In the genomic region with DNA sequence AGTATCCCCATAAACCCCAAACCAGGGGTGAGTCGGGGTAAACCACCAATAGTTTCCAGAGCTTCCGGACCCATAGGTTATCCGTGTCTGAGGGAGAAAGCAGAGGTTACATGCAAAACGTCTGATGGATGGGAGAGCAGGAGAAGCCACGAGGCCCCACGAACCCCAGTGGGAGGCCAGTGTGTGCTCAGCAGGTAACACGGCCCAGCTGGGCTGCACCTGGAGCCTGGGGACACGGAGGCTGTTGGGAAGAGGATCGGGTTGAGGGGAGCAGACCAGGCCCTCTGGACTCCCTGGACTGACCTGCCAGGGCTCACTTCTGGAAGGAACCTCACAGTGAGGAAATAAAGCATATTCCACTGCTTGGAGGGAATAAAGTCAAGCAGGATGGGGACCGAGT, we compare ENCODE assay signal across 20 cellular contexts.
DNase-seq lines count a peak whose midpoint lies in the region; ATAC-seq, FAIRE-seq and TF ChIP-seq lines count a peak whose summit lies in the region.
"Had no signal": no experiment of that assay in that cellular context is flagged by ENCODE, and none has a peak within 500 bp of the region (broad histone marks: within the 10 kb centered on the region; RNA-seq: fewer than 3 reads in every experiment).

No MANE protein-coding gene starts in this region.

- H3K79me1 ChIP-seq in mesenchymal stem cell (replicated peaks; ENCODE audit: low read length, poor library complexity, severe bottlenecking): peaks cover 25% of the 10 kb centered on the region

- ATAC-seq in K562: no peak
- ATAC-seq: PC-3 had no signal

- no peak overlapping the region for H2BK12ac ChIP-seq in mesenchymal stem cell (ENCODE audit: low read length in 2 of 2)

- H3K79me2 ChIP-seq in K562 (ENCODE audit: control insufficient read depth, insufficient read depth, low read length): no peaks in the 10 kb centered on the region

- peaks cover 0 to 17% of the 10 kb centered on the region in 2 experiments; a peak in 4 of 5 replicates for H3K4me1 ChIP-seq in K562 (replicated peaks in 1 of 2; ENCODE audit: control insufficient read depth in 2 of 2, insufficient read depth in 2 of 2, low read length in 2 of 2)
- H3K4me1 ChIP-seq in mesenchymal stem cell (ENCODE audit: control insufficient read depth, insufficient read depth, low read depth, low read length): peaks cover 7% of the 10 kb centered on the region
- H3K4me1 ChIP-seq in thyroid gland: peaks cover 50 to 66% of the 10 kb centered on the region in 2 donors
- no peaks in the 10 kb centered on the region for H3K4me1 ChIP-seq in stomach

- in situ Hi-C loops in K562 (cut with MboI): no loop called here

- DNase-seq in NCI-H146 (lab: John Stamatoyannopoulos, UW) (peak; percentile 16), NCI-H146 treated with DMSO at 0.1 percent for 48 hours (lab: John Stamatoyannopoulos, UW; ENCODE audit: unreplicated experiment) (no peak), K562 (ENCODE audit: extremely low read depth in 1 of 4, low spot score in 3 of 4) (no peak), mesenchymal stem cell (no peak), thyroid gland (no peak), NAMALWA (ENCODE audit: low spot score) (no peak), stomach (no peak)
- no peak for DNase-seq in activated naive CD4-positive, alpha-beta T cell treated with anti-CD3 and anti-CD28 coated beads, Interleukin-2, amount 10 ng/mL, durations not matched to agents 7 days and 5 days
- DNase-seq: C1 segment of cervical spinal cord, H9, MM.1S, NCI-H1092, NCI-H1436 treated with DMSO at 0.1 percent for 48 hours, NCI-H2081 treated with DMSO at 0.1 percent for 48 hours, NCI-H2171 treated with DMSO at 0.1 percent for 48 hours, NCI-H526, PC-3, SHP77 treated with DMSO at 0.1 percent for 48 hours had no signal

- FAIRE-seq in K562 (lab: Jason Lieb, UNC): no peak

- no peaks in the 10 kb centered on the region; the same call in 1 of the 2 replicates for H4K20me1 ChIP-seq in K562 (replicated peaks; ENCODE audit: control insufficient read depth, insufficient read depth, low read length)

- no peaks in the 10 kb centered on the region for H3K27me3 ChIP-seq in K562 (ENCODE audit: control insufficient read depth in 2 of 2, insufficient read depth in 2 of 2, low read length in 2 of 2)
- H3K27me3 ChIP-seq in mesenchymal stem cell (ENCODE audit: control insufficient read depth in 1 of 2, insufficient read depth in 1 of 2, low read length in 2 of 2): no peaks in the 10 kb centered on the region
- no peaks in the 10 kb centered on the region for H3K27me3 ChIP-seq in thyroid gland
- H3K27me3 ChIP-seq in stomach: no peaks in the 10 kb centered on the region

- no peak for TF ChIP-seq EP300 in K562 (IDR thresholded peaks at IDR 0.05; ENCODE audit: low read length)
- TF ChIP-seq EP300 in stomach (IDR thresholded peaks at IDR 0.05): no peak

- H3K4me1 Mint-ChIP-seq in activated naive CD4-positive, alpha-beta T cell treated with anti-CD3 and anti-CD28 coated beads, Interleukin-2, amount 10 ng/mL, durations not matched to agents 7 days and 5 days: no peaks in the 10 kb centered on the region

- no peak overlapping the region for H3K27ac Mint-ChIP-seq in activated naive CD4-positive, alpha-beta T cell treated with anti-CD3 and anti-CD28 coated beads, Interleukin-2, amount 10 ng/mL, durations not matched to agents 7 days and 5 days

- WGBS in K562 (ENCODE audit: insufficient coverage, low coverage, missing lambda C conversion rate): 74% methylated on average over 10 of the region's 10 CpGs
- 97% methylated on average over 10 of the region's 10 CpGs for WGBS in mesenchymal stem cell
- WGBS in thyroid gland, 2 donors: 91% methylated on average over 10 of the region's 10 CpGs
- WGBS in stomach, 5 donors: 83 to 92% (median 89%) methylated on average over 10 of the region's 10 CpGs

- H2AK5ac ChIP-seq in mesenchymal stem cell (ENCODE audit: low read length, severe bottlenecking): no peak overlapping the region

- no peak overlapping the region for H2BK5ac ChIP-seq in mesenchymal stem cell (ENCODE audit: low read depth, low read length, poor library complexity, severe bottlenecking)

- H3K9me1 ChIP-seq in K562 (ENCODE audit: control insufficient read depth, insufficient read depth, low read length): no peaks in the 10 kb centered on the region

- intact Hi-C loops in K562 (cut with micrococcal nuclease) (no loop called here), thyroid gland (cut with DNase I) (loop anchor here (10.0 kb wide), 1 partner anchor 124 kb away; no protein-coding TSS in a partner anchor), stomach (cut with DNase I; ENCODE audit: low total_unique reads) (loop anchor here (10.0 kb wide), 1 partner anchor 74 kb away; the partner anchor contains the start of gene SEC14L1)

- CTCF ChIA-PET in K562 (lab: Yijun Ruan, JAX; ENCODE audit: low intra/inter-chr PET ratio): no interaction called here
- CTCF ChIA-PET in activated naive CD4-positive, alpha-beta T cell treated with anti-CD3 and anti-CD28 coated beads, Interleukin-2, amount 10 ng/mL, durations not matched to agents 7 days and 5 days (lab: Charles Lee): no interaction called here

- no peak overlapping the region for H3K14ac ChIP-seq in mesenchymal stem cell (ENCODE audit: low read length in 2 of 2)

- H3K4me2 ChIP-seq in K562 (ENCODE audit: insufficient read depth, low read length) (no peak overlapping the region), mesenchymal stem cell (ENCODE audit: low read length, poor library complexity, severe bottlenecking) (no peak overlapping the region)

- TF ChIP-seq CTCF in K562 (IDR thresholded peaks at IDR 0.05 in 2 of 3, conservative IDR thresholded peaks at IDR 0.05 in 1 of 3; ENCODE audit: insufficient read depth in 2 of 3, low read depth in 1 of 3, low read length in 3 of 3) (no peak), thyroid gland (IDR thresholded peaks at IDR 0.05) (no peak), stomach (IDR thresholded peaks at IDR 0.05) (no peak)

- no peak for TF ChIP-seq RAD21 in K562 (CRISPR knock-in tag; conservative IDR thresholded peaks at IDR 0.05 in 1 of 2, IDR thresholded peaks at IDR 0.05 in 1 of 2)

- H3K4ac ChIP-seq in mesenchymal stem cell (ENCODE audit: low read depth in 1 of 2, low read length in 2 of 2): peak overlapping the region in 1 of 2 experiments; percentile 6

- H3K9me3 ChIP-seq in K562 (replicated peaks; ENCODE audit: control insufficient read depth, insufficient read depth, low read depth, low read length): no peaks in the 10 kb centered on the region
- H3K9me3 ChIP-seq in mesenchymal stem cell (ENCODE audit: control insufficient read depth, low read length): no peaks in the 10 kb centered on the region
- H3K9me3 ChIP-seq in thyroid gland: no peaks in the 10 kb centered on the region
- no peaks in the 10 kb centered on the region for H3K9me3 ChIP-seq in stomach

- TF ChIP-seq POLR2A in K562 (conservative IDR thresholded peaks at IDR 0.05): no peak
- TF ChIP-seq POLR2A in thyroid gland (IDR thresholded peaks at IDR 0.05): no peak
- no peak for TF ChIP-seq POLR2A in stomach (IDR thresholded peaks at IDR 0.05)

- H3K36me3 Mint-ChIP-seq in activated naive CD4-positive, alpha-beta T cell treated with anti-CD3 and anti-CD28 coated beads, Interleukin-2, amount 10 ng/mL, durations not matched to agents 7 days and 5 days: peaks cover 28% of the 10 kb centered on the region

- H2BK15ac ChIP-seq in mesenchymal stem cell (ENCODE audit: low read depth, poor library complexity, severe bottlenecking): no peak overlapping the region

- POLR2A ChIA-PET in K562 (lab: Yijun Ruan, JAX): no interaction called here

- H3K27me3 Mint-ChIP-seq in activated naive CD4-positive, alpha-beta T cell treated with anti-CD3 and anti-CD28 coated beads, Interleukin-2, amount 10 ng/mL, durations not matched to agents 7 days and 5 days: no peaks in the 10 kb centered on the region

- H2BK120ac ChIP-seq in mesenchymal stem cell (ENCODE audit: low read depth, low read length): no peak overlapping the region

- no peak overlapping the region for H4K91ac ChIP-seq in mesenchymal stem cell (ENCODE audit: low read length)

- H3K23ac ChIP-seq in mesenchymal stem cell (ENCODE audit: low read length in 2 of 2): no peak overlapping the region

- no TSS peak for BruUV-seq in K562 (replicated peaks; lab: Mats Ljungman, UMichigan)

- H3K27ac ChIP-seq in K562 (ENCODE audit: extremely low read depth, low read depth, low read length): no peak overlapping the region
- no peak overlapping the region for H3K27ac ChIP-seq in mesenchymal stem cell (ENCODE audit: low read length, poor library complexity, severe bottlenecking)
- H3K27ac ChIP-seq in thyroid gland: peak overlapping the region; percentile 84 to 98 (median 90)
- H3K27ac ChIP-seq in stomach: no peak overlapping the region
- H3K27ac ChIP-seq: 22Rv1, SK-N-MC had no signal

- H3K4me3 Mint-ChIP-seq in activated naive CD4-positive, alpha-beta T cell treated with anti-CD3 and anti-CD28 coated beads, Interleukin-2, amount 10 ng/mL, durations not matched to agents 7 days and 5 days: no peak overlapping the region
- H3K4me3 Mint-ChIP-seq: H9 had no signal

- no peak overlapping the region for H3K4me3 ChIP-seq in K562
- H3K4me3 ChIP-seq in mesenchymal stem cell (ENCODE audit: insufficient read depth in 1 of 2, low read depth in 1 of 2, low read length in 2 of 2): peak overlapping the region in 1 of 2 experiments; percentile 34
- no peak overlapping the region for H3K4me3 ChIP-seq in thyroid gland (replicated peaks in 1 of 3)
- no peak overlapping the region for H3K4me3 ChIP-seq in stomach
- H3K4me3 ChIP-seq: SK-N-MC had no signal

- peak overlapping the region; percentile 69 for H4K8ac ChIP-seq in mesenchymal stem cell (ENCODE audit: low read length)

- no peak overlapping the region for H3K18ac ChIP-seq in mesenchymal stem cell (ENCODE audit: low read depth in 1 of 2, low read length in 2 of 2)

- H3K9ac ChIP-seq in K562 (ENCODE audit: insufficient read depth in 1 of 2, low read depth in 2 of 2, low read length in 2 of 2): peak overlapping the region in 1 of 2 experiments; percentile 30; a peak in 1 of 4 replicates
- H3K9ac ChIP-seq in mesenchymal stem cell (ENCODE audit: low read length): no peak overlapping the region

- no peak overlapping the region for H2AFZ ChIP-seq in K562 (ENCODE audit: low read depth, low read length)
- H2AFZ ChIP-seq in mesenchymal stem cell (ENCODE audit: low read depth, low read length): no peak overlapping the region

- no peaks in the 10 kb centered on the region for H3K9me3 Mint-ChIP-seq in activated naive CD4-positive, alpha-beta T cell treated with anti-CD3 and anti-CD28 coated beads, Interleukin-2, amount 10 ng/mL, durations not matched to agents 7 days and 5 days
- H3K9me3 Mint-ChIP-seq: H9 had no signal

- H3K36me3 ChIP-seq in K562 (ENCODE audit: control insufficient read depth, insufficient read depth, low read length) (peaks cover 22% of the 10 kb centered on the region; the same call in 2 of the 3 replicates), mesenchymal stem cell (ENCODE audit: control insufficient read depth in 1 of 2, insufficient read depth in 2 of 2, low read depth in 1 of 2, low read length in 2 of 2) (peaks cover 59 to 61% of the 10 kb centered on the region in 2 experiments), thyroid gland (peaks cover 10% of the 10 kb centered on the region in 2 donors), stomach (peaks cover 18 to 51% (median 46%) of the 10 kb centered on the region in 4 donors)

TF ChIP-seq in K562, 482 proteins besides CTCF, POLR2A, EP300 and RAD21:
- TF ChIP-seq RFX5 (IDR thresholded peaks at IDR 0.05; ENCODE audit: low read depth, low read length) (no peak), POLR2G (IDR thresholded peaks at IDR 0.05; ENCODE audit: low read depth, low read length) (peak; percentile 34; the same call in 1 of the 2 replicates)
TF ChIP-seq in K562: peak in this region for 1.

Comparison
In these comparisons a context has a peak if more than half of its experiments do, and no peak if none do; other contexts are left out.
1. H3K27ac ChIP-seq: peak in thyroid gland (3 of 3); none in K562 (single experiment), mesenchymal stem cell (single experiment) and stomach (0 of 5).